19 cellular contexts compared by ENCODE assay signal in the genomic region with DNA sequence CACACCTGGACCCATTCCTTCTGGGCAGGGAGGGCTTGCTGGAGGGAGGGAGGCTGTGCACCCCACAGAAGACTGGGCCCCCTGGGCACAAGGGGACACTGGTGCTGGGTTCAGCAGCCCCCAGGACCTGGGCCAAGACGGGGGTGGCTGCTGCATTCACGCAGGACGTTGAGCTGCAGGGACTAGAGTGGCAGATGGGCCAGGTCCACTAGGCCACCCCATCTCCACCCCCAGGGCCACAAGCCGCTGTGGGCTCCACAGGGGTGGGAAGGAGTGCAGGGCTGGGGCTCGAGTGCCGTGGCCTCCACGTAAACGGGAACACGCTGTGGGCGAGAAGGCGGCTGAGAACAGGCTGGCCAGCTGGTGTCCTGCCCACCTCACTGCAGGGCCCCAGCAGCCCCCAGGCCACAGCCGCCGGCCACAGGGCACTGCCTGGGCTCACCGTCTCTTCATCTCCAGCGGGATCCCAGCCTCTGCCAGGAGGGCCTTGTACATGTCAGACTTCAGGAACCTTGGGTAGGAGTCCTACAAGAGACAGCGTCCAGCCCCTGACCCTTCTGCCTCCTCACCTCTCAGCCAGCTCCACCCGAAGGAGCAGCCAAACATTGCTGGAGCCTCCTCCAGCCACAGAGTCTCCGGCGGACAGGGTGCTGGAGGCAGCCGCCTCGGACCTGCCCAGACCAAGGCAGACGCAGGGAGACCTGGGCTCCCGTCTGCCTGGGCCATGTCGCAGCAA. TPM values are rescaled to one million over a fixed set of nuclear protein-coding genes. Genes with fewer than 3 reads are reported as not detected.
DNase-seq lines count a peak whose midpoint lies in the region; ATAC-seq and TF ChIP-seq lines count a peak whose summit lies in the region.
"Had no signal": no experiment of that assay in that cellular context is flagged by ENCODE, and none has a peak within 500 bp of the region (broad histone marks: within the 10 kb centered on the region; RNA-seq: fewer than 3 reads in every experiment).

No MANE protein-coding gene starts in this region.

- H3K4me2 ChIP-seq in osteoblast (ENCODE audit: insufficient read depth, low read length), result no peak overlapping the region

- H3K4me1 ChIP-seq in body of pancreas (peaks cover 44% of the 10 kb centered on the region), osteoblast (ENCODE audit: insufficient read depth, low read length) (no peaks in the 10 kb centered on the region)

- H3K9me3 Mint-ChIP-seq in activated CD8-positive, alpha-beta memory T cell treated with anti-CD3 and anti-CD28 coated beads, Interleukin-2, amount 10 ng/mL, durations not matched to agents 7 days and 5 days (ENCODE audit: low read depth), result peaks cover 2% of the 10 kb centered on the region

- no peak for TF ChIP-seq POLR2A in body of pancreas (IDR thresholded peaks at IDR 0.05)

- no peaks in the 10 kb centered on the region for H3K4me1 Mint-ChIP-seq in activated CD8-positive, alpha-beta memory T cell treated with anti-CD3 and anti-CD28 coated beads, Interleukin-2, amount 10 ng/mL, durations not matched to agents 7 days and 5 days

- H3K36me3 Mint-ChIP-seq in activated CD8-positive, alpha-beta memory T cell treated with anti-CD3 and anti-CD28 coated beads, Interleukin-2, amount 10 ng/mL, durations not matched to agents 7 days and 5 days, result no peaks in the 10 kb centered on the region

- no peaks in the 10 kb centered on the region for H3K36me3 ChIP-seq in body of pancreas (replicated peaks in 1 of 2; ENCODE audit: insufficient read depth in 1 of 2, low read depth in 2 of 2)
- H3K36me3 ChIP-seq in osteoblast (ENCODE audit: insufficient read depth, low read length), result peaks cover 3% of the 10 kb centered on the region
- H3K36me3 ChIP-seq: MG63 had no signal

- H3K79me2 ChIP-seq in osteoblast (ENCODE audit: insufficient read depth, low read length), result no peaks in the 10 kb centered on the region

- H3K27me3 ChIP-seq in body of pancreas, result no peaks in the 10 kb centered on the region
- peaks cover 3% of the 10 kb centered on the region for H3K27me3 ChIP-seq in osteoblast (ENCODE audit: insufficient read depth, low read length)
- H3K27me3 ChIP-seq: MG63 had no signal

- H3K27me3 Mint-ChIP-seq in activated CD8-positive, alpha-beta memory T cell treated with anti-CD3 and anti-CD28 coated beads, Interleukin-2, amount 10 ng/mL, durations not matched to agents 7 days and 5 days, result no peaks in the 10 kb centered on the region

- CTCF ChIA-PET in activated CD8-positive, alpha-beta memory T cell treated with anti-CD3 and anti-CD28 coated beads, Interleukin-2, amount 10 ng/mL, durations not matched to agents 7 days and 5 days (lab: Charles Lee), result no interaction called here

- H3K9me3 ChIP-seq in body of pancreas (no peaks in the 10 kb centered on the region), osteoblast (ENCODE audit: low read depth, low read length) (no peaks in the 10 kb centered on the region)
- H3K9me3 ChIP-seq: MG63 had no signal

- H3K27ac ChIP-seq in body of pancreas, result peak overlapping the region; percentile 77 to 84 (median 82)
- H3K27ac ChIP-seq in osteoblast (ENCODE audit: low read depth, low read length), result no peak overlapping the region
- H3K27ac ChIP-seq: HL-60 had no signal

- intact Hi-C loops in body of pancreas (cut with DNase I), result no loop called here
- intact Hi-C loops in head of caudate nucleus (cut with DNase I), result no loop called here

- 43 to 60% methylated on average over 1 to 21 of the region's 24 CpGs for WGBS in body of pancreas, 2 donors

- TF ChIP-seq CTCF in body of pancreas (IDR thresholded peaks at IDR 0.05) (no peak), osteoblast (IDR thresholded peaks at IDR 0.05; ENCODE audit: extremely low read depth, low read depth, low read length) (no peak)

- no peak overlapping the region for H3K27ac Mint-ChIP-seq in activated CD8-positive, alpha-beta memory T cell treated with anti-CD3 and anti-CD28 coated beads, Interleukin-2, amount 10 ng/mL, durations not matched to agents 7 days and 5 days

- H3K4me3 Mint-ChIP-seq in activated CD8-positive, alpha-beta memory T cell treated with anti-CD3 and anti-CD28 coated beads, Interleukin-2, amount 10 ng/mL, durations not matched to agents 7 days and 5 days, result no peak overlapping the region

- no peak for ATAC-seq in activated CD8-positive, alpha-beta memory T cell treated with anti-CD3 and anti-CD28 coated beads, Interleukin-2, amount 10 ng/mL, durations not matched to agents 7 days and 5 days
- ATAC-seq in body of pancreas, result peak; percentile 15
- ATAC-seq: Panc1 had no signal

- DNase-seq in activated CD8-positive, alpha-beta memory T cell treated with anti-CD3 and anti-CD28 coated beads, Interleukin-2, amount 10 ng/mL, durations not matched to agents 7 days and 5 days, result peak; percentile 37
- DNase-seq in activated CD8-positive, alpha-beta memory T cell treated with anti-CD3 and anti-CD28 coated beads, Interleukin-2, amount 50 U/mL, for 48 hours, result no peak
- DNase-seq in body of pancreas (peak in 1 of 4 donors; percentile 38), osteoblast (ENCODE audit: insufficient read length, low spot score, missing footprints) (peak; percentile 79), head of caudate nucleus (no peak)
- no peak for DNase-seq in activated naive CD4-positive, alpha-beta T cell (lab: John Stamatoyannopoulos, UW)
- DNase-seq: 8988T, DND-41, HCEC 1CT, IMR-90, Karpas-422, MG63, NCI-H1048, NCI-H1436, NCI-H2029 had no signal

- no peak overlapping the region for H3K4me3 ChIP-seq in body of pancreas
- H3K4me3 ChIP-seq in osteoblast (ENCODE audit: insufficient read depth, low read length), result no peak overlapping the region
- H3K4me3 ChIP-seq: MG63 had no signal

- H2AFZ ChIP-seq in osteoblast (ENCODE audit: low read length), result no peak overlapping the region

- peaks cover 4% of the 10 kb centered on the region for H4K20me1 ChIP-seq in osteoblast (ENCODE audit: insufficient read depth, low read length)

RNA-seq across cellular contexts. Expression of a gene that starts 6.5 kb away (rescaled TPM):
- not detected for total RNA-seq in activated CD8-positive, alpha-beta memory T cell treated with anti-CD3 and anti-CD28 coated beads, Interleukin-2, amount 10 ng/mL, durations not matched to agents 7 days and 5 days
- total RNA-seq in body of pancreas (10 to 100 TPM; 15.6 to 95.9 TPM), osteoblast (0.36 and 0.59 TPM in 2 replicates)
- total RNA-seq: HT1080 had no signal

RNA-seq across cellular contexts. Expression of a gene that starts 11.2 kb away (rescaled TPM):
- total RNA-seq in activated CD8-positive, alpha-beta memory T cell treated with anti-CD3 and anti-CD28 coated beads, Interleukin-2, amount 10 ng/mL, durations not matched to agents 7 days and 5 days, result not detected
- total RNA-seq in body of pancreas (100 to 1,000 TPM; 102 to 140 TPM), osteoblast (not detected in 2 replicates)
- total RNA-seq: HT1080 had no signal

RNA-seq across cellular contexts. Expression of a gene that starts 13.7 kb away (rescaled TPM):
- not detected for total RNA-seq in activated CD8-positive, alpha-beta memory T cell treated with anti-CD3 and anti-CD28 coated beads, Interleukin-2, amount 10 ng/mL, durations not matched to agents 7 days and 5 days
- total RNA-seq in body of pancreas, result 1,000 to 10,000 TPM in 1 of 2 donors, 100 to 1,000 TPM in 1; 517 to 2,271 TPM
- not detected in 2 replicates for total RNA-seq in osteoblast
- total RNA-seq: G401, IMR-90 had no signal

RNA-seq across cellular contexts. Expression of a gene that starts 34.6 kb away (rescaled TPM):
- 10 to 100 TPM in 1 of 2 experiments, 1 to 10 TPM in 1; 9.1 to 10.1 TPM for total RNA-seq in activated CD8-positive, alpha-beta memory T cell treated with anti-CD3 and anti-CD28 coated beads, Interleukin-2, amount 10 ng/mL, durations not matched to agents 7 days and 5 days
- total RNA-seq in body of pancreas, result 10 to 100 TPM; 44.2 to 50.8 TPM
- total RNA-seq in osteoblast, result 86.0 and 113 TPM in 2 replicates

RNA-seq across cellular contexts. Expression of a gene that starts 40.0 kb away (rescaled TPM):
- total RNA-seq in activated CD8-positive, alpha-beta memory T cell treated with anti-CD3 and anti-CD28 coated beads, Interleukin-2, amount 10 ng/mL, durations not matched to agents 7 days and 5 days, result 10 to 100 TPM; 60.0 to 65.3 TPM
- total RNA-seq in body of pancreas (100 to 1,000 TPM; 106 to 162 TPM), osteoblast (44.8 and 46.0 TPM in 2 replicates)

Comparison
In these comparisons a context has a peak if more than half of its experiments do, and no peak if none do; other contexts are left out.
1. DNase-seq: peak in activated CD8-positive, alpha-beta memory T cell treated with anti-CD3 and anti-CD28 coated beads, Interleukin-2, amount 10 ng/mL, durations not matched to agents 7 days and 5 days (single experiment) and osteoblast (single experiment); none in activated CD8-positive, alpha-beta memory T cell treated with anti-CD3 and anti-CD28 coated beads, Interleukin-2, amount 50 U/mL, for 48 hours (single experiment), activated naive CD4-positive, alpha-beta T cell (0 of 4) and head of caudate nucleus (0 of 42).
2. RNA of a gene that starts 6.5 kb away (total RNA-seq): 15.6 to 95.9 TPM in body of pancreas; 0.36 to 0.59 TPM in osteoblast and not detected in activated CD8-positive, alpha-beta memory T cell treated with anti-CD3 and anti-CD28 coated beads, Interleukin-2, amount 10 ng/mL, durations not matched to agents 7 days and 5 days; every median in the first group is over 10 times any median in the second.
3. RNA of a gene that starts 11.2 kb away (total RNA-seq): 102 to 140 TPM in body of pancreas; not detected in activated CD8-positive, alpha-beta memory T cell treated with anti-CD3 and anti-CD28 coated beads, Interleukin-2, amount 10 ng/mL, durations not matched to agents 7 days and 5 days and not detected in osteoblast; every median in the first group is over 100 times any median in the second.
4. RNA of a gene that starts 13.7 kb away (total RNA-seq): 517 to 2,271 TPM in body of pancreas; not detected in activated CD8-positive, alpha-beta memory T cell treated with anti-CD3 and anti-CD28 coated beads, Interleukin-2, amount 10 ng/mL, durations not matched to agents 7 days and 5 days and not detected in osteoblast; every median in the first group is over 100 times any median in the second.